Comparison of ENCODE assay signal across 8 cellular contexts in the genomic region with DNA sequence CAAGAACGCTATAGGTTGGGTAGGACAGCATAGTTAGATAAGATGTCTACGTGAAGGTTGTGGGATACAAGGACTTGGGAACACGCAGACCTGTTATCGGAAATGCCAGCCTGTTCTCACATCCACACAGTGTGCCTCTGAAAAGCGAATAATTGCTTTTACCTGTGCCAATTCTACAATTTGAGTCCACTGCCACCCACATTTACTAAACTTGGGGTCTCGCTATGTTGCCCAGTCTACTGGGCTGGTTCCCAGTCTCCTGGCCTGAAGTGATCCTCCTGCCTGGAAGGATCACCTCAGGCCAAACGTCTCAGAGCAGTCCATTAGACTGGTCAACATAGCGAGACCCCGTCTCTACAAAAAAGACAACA. TPM values are rescaled to one million over a fixed set of nuclear protein-coding genes. Genes with fewer than 3 reads are reported as not detected.
A peak's percentile ranks its signal among the peaks of the same experiment; 100 is the strongest.
DNase-seq lines count a peak whose midpoint lies in the region; ATAC-seq and TF ChIP-seq lines count a peak whose summit lies in the region.

No MANE protein-coding gene starts in this region.

- no peak for TF ChIP-seq CTCF in AG09309 (IDR thresholded peaks at IDR 0.05; ENCODE audit: control insufficient read depth, insufficient read depth, low read depth, low read length, missing control alignments)

- H3K4me3 Mint-ChIP-seq in naive B cell = peak overlapping the region; percentile 93 to 99 (median 98)

- peak overlapping the region; percentile 79 for H3K4me2 ChIP-seq in Karpas-422 (ENCODE audit: low read depth, low read length, poor library complexity, severe bottlenecking)

- H3K9me3 Mint-ChIP-seq in naive B cell = no peaks in the 10 kb centered on the region

- DNase-seq in AG09309 (ENCODE audit: low read depth) = no peak
- DNase-seq in Karpas-422 = no peak
- no peak for DNase-seq in naive B cell
- no peak for DNase-seq in midbrain (lab: John Stamatoyannopoulos, UW)
- DNase-seq in NCI-H1417 treated with DMSO at 0.1 percent for 48 hours (lab: John Stamatoyannopoulos, UW) = no peak
- DNase-seq in germinal center (ENCODE audit: low spot score) = no peak

- H3K4me3 ChIP-seq in AG09309 (ENCODE audit: control insufficient read depth, low read depth, low read length) (peak overlapping the region; percentile 88), Karpas-422 (ENCODE audit: low read length) (peak overlapping the region; percentile 83)

- H3K27ac Mint-ChIP-seq in naive B cell = peak overlapping the region; percentile 99 to 100 (median 100)

- H3K4me1 ChIP-seq in Karpas-422 (ENCODE audit: low read length) = peaks cover 17% of the 10 kb centered on the region

- H3K27ac ChIP-seq in Karpas-422 (ENCODE audit: low read length) = peak overlapping the region; percentile 83
- H3K27ac ChIP-seq in cingulate gyrus (ENCODE audit: low read depth, low read length) = peak overlapping the region; percentile 100

- H3K27me3 Mint-ChIP-seq in naive B cell = no peaks in the 10 kb centered on the region

- no peaks in the 10 kb centered on the region for H3K9me2 ChIP-seq in Karpas-422 (replicated peaks; ENCODE audit: insufficient read depth, low read length)

- no peak for ATAC-seq in naive B cell (ENCODE audit: low read depth in 2 of 2)
- ATAC-seq in GM19023 (IDR thresholded peaks at IDR 0.05; ENCODE audit: unreplicated experiment) = no peak

- H3K9ac ChIP-seq in Karpas-422 (ENCODE audit: low read length) = peak overlapping the region; percentile 93

- H3K36me3 ChIP-seq in Karpas-422 (ENCODE audit: insufficient read depth, low read length) = peaks cover 6% of the 10 kb centered on the region; the same call in 1 of the 2 replicates

- H2AFZ ChIP-seq in Karpas-422 (ENCODE audit: low read length) = peak overlapping the region; percentile 83

- no peaks in the 10 kb centered on the region for H3K27me3 ChIP-seq in Karpas-422 (ENCODE audit: low read length)

- no peaks in the 10 kb centered on the region for H3K9me3 ChIP-seq in Karpas-422 (ENCODE audit: low read length)

- H3K79me2 ChIP-seq in Karpas-422 (ENCODE audit: low read length) = peaks cover 40% of the 10 kb centered on the region

- no peaks in the 10 kb centered on the region for H3K36me3 Mint-ChIP-seq in naive B cell

- H4K20me1 ChIP-seq in Karpas-422 (ENCODE audit: insufficient read depth, low read depth, low read length) = peaks cover 3% of the 10 kb centered on the region; the same call in 1 of the 2 replicates

- peaks cover 14 to 34% (median 29%) of the 10 kb centered on the region in 3 donors for H3K4me1 Mint-ChIP-seq in naive B cell

RNA-seq across cellular contexts. Expression of a gene that starts 0.8 kb away (rescaled TPM):
- total RNA-seq in Karpas-422 (2014; rRNA removed; shearing (Covaris generic); ENCODE audit: low replicate concordance) = 20.3 and 31.4 TPM in 2 replicates
- polyA plus RNA-seq in naive B cell (ENCODE audit: low read depth in 6 of 6) = 10 to 100 TPM in 1 of 6 donors, 1 to 10 TPM in 5; 3.4 to 17.1 (median 7.5) TPM
